Comparison of ENCODE assay signal across 9 cellular contexts in the genomic region with DNA sequence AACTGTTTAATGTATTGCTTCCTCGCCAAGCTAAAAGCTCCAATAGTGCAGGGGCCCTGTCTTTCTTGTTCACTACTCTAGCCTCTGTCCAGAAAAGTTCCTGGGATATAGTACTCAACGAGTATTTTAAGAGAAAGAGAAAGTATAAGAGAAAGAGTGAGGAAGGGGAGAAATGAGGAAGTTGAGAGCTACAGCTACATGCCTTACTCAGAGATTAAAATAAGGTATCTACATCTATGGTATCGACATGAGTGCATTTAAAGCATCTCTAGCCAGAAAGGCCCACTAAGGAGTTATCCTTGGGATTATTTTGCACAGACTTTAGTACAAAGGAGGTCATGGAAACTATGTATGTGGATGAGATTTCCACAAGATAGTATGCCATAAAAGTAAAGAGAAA. TPM values are rescaled to one million over a fixed set of nuclear protein-coding genes. Genes with fewer than 3 reads are reported as not detected.
DNase-seq lines count a peak whose midpoint lies in the region; ATAC-seq lines count a peak whose summit lies in the region.
"Had no signal": no experiment of that assay in that cellular context is flagged by ENCODE, and none has a peak within 500 bp of the region (broad histone marks: within the 10 kb centered on the region; RNA-seq: fewer than 3 reads in every experiment).

No MANE protein-coding gene starts in this region.

- DNase-seq in CD1c-positive myeloid dendritic cell (ENCODE audit: extremely low spot score) (peak; percentile 16), T-cell (no peak), EL (no peak), GM19238 (ENCODE audit: insufficient read length, low spot score) (no peak)
- no peak for DNase-seq in stimulated activated CD8-positive, alpha-beta memory T cell treated with anti-CD3 and anti-CD28 coated beads, Interleukin-4, amount 100 ng/mL, for 48 hours
- no peak for DNase-seq in activated naive CD4-positive, alpha-beta T cell treated with anti-CD3 and anti-CD28 coated beads, Interleukin-2, amount 50 U/mL, for 72 hours (ENCODE audit: low spot score in 2 of 2)

- ATAC-seq in GM19452 (IDR thresholded peaks at IDR 0.05; ENCODE audit: unreplicated experiment) (peak; percentile 70), HG03097 (IDR thresholded peaks at IDR 0.05; ENCODE audit: low FRiP score, unreplicated experiment) (peak; percentile 63), T-cell (replicated peaks in 1 of 4) (no peak)
- no peak for ATAC-seq in activated naive CD4-positive, alpha-beta T cell treated with anti-CD3 and anti-CD28 coated beads, Interleukin-2, amount 50 U/mL, for 72 hours
- ATAC-seq: Panc1 had no signal

- peak overlapping the region in 1 of 2 donors; percentile 17 for H3K27ac Mint-ChIP-seq in T-cell
- H3K27ac Mint-ChIP-seq in activated naive CD4-positive, alpha-beta T cell treated with anti-CD3 and anti-CD28 coated beads, Interleukin-2, amount 50 U/mL, for 72 hours, result peak overlapping the region in 1 of 2 donors; percentile 21

- peaks cover 34% of the 10 kb centered on the region for H3K36me3 Mint-ChIP-seq in T-cell
- peaks cover 13 to 17% of the 10 kb centered on the region in 2 donors for H3K36me3 Mint-ChIP-seq in activated naive CD4-positive, alpha-beta T cell treated with anti-CD3 and anti-CD28 coated beads, Interleukin-2, amount 50 U/mL, for 72 hours

- no peaks in the 10 kb centered on the region for H3K9me3 Mint-ChIP-seq in T-cell
- no peaks in the 10 kb centered on the region for H3K9me3 Mint-ChIP-seq in activated naive CD4-positive, alpha-beta T cell treated with anti-CD3 and anti-CD28 coated beads, Interleukin-2, amount 50 U/mL, for 72 hours

- peaks cover 65 to 74% (median 66%) of the 10 kb centered on the region in 3 donors for H3K4me1 Mint-ChIP-seq in T-cell

- POLR2A ChIA-PET in T-cell (lab: Charles Lee), result no interaction called here

- H3K27me3 Mint-ChIP-seq in T-cell, result no peaks in the 10 kb centered on the region

- CTCF ChIA-PET in T-cell (lab: Charles Lee), result no interaction called here

- H3K4me3 Mint-ChIP-seq in T-cell, result peak overlapping the region in 2 of 3 donors; percentile 10 to 49

RNA-seq across cellular contexts. Expression of a gene that starts 28.5 kb away (rescaled TPM):
- 100 to 1,000 TPM; 153 to 214 (median 176) TPM for total RNA-seq in T-cell
- total RNA-seq in activated naive CD4-positive, alpha-beta T cell treated with anti-CD3 and anti-CD28 coated beads, Interleukin-2, amount 50 U/mL, for 72 hours, result 100 to 1,000 TPM in 1 of 2 donors, 10 to 100 TPM in 1; 80.1 to 105 TPM

Comparison
In these comparisons a context has a peak if more than half of its experiments do, and no peak if none do; other contexts are left out.
1. ATAC-seq: peak in GM19452 (single experiment) and HG03097 (single experiment); none in T-cell (0 of 4) and activated naive CD4-positive, alpha-beta T cell treated with anti-CD3 and anti-CD28 coated beads, Interleukin-2, amount 50 U/mL, for 72 hours (0 of 2).